10 cellular contexts compared by ENCODE assay signal in the genomic region with DNA sequence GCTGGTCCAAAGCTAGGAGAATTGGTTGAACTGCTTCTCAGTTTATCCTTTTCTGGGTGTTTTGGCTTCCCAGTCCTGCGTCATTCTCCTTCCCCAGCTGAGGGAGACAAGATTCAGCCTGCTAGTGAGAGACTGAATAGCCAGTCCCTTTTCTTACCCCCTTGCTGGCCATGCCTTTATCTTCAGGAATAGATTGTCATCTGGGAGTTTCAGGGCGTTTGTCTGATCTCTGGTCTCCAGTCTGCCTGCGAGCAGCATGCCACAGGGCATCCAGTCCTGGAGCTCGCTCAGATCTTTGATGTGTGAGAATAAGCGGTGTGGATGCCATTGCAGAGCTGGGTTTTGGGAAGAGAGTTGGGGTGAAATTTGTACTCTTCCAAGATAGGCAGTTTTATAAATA.
"Had no signal": no experiment of that assay in that cellular context is flagged by ENCODE, and none has a peak within 500 bp of the region (broad histone marks: within the 10 kb centered on the region; RNA-seq: fewer than 3 reads in every experiment).

No MANE protein-coding gene starts in this region.

- H3K27ac ChIP-seq: ascending aorta, testis had no signal

- H3K36me3 ChIP-seq: ascending aorta, right lobe of liver had no signal

- ATAC-seq: activated CD4-positive, CD25-positive, alpha-beta regulatory T cell treated with anti-CD3 and anti-CD28 coated beads, Interleukin-2, amount 50 U/mL, for 24 hours; left lobe of liver; right lobe of liver; stimulated activated naive CD8-positive, alpha-beta T cell treated with anti-CD3 and anti-CD28 coated beads, Interleukin-15, amount 100 ng/mL, for 72 hours had no signal

- H3K4me3 ChIP-seq: ascending aorta, right lobe of liver, testis had no signal

- H3K9me3 ChIP-seq: ascending aorta, right lobe of liver, testis had no signal

- H3K27me3 ChIP-seq: ascending aorta, right lobe of liver, testis had no signal

- DNase-seq: activated naive CD4-positive, alpha-beta T cell treated with anti-CD3 and anti-CD28 coated beads, Interleukin-2, amount 10 ng/mL, durations not matched to agents 7 days and 5 days; activated T-cell treated with anti-CD3 and anti-CD28 coated beads for 4 hours; dermis blood vessel endothelial cell; erythroblast; right lobe of liver; stimulated activated naive CD8-positive, alpha-beta T cell treated with anti-CD3 and anti-CD28 coated beads, Interleukin-15, amount 100 ng/mL, for 72 hours; testis had no signal
